2 cellular contexts compared by ENCODE assay signal in the genomic region with DNA sequence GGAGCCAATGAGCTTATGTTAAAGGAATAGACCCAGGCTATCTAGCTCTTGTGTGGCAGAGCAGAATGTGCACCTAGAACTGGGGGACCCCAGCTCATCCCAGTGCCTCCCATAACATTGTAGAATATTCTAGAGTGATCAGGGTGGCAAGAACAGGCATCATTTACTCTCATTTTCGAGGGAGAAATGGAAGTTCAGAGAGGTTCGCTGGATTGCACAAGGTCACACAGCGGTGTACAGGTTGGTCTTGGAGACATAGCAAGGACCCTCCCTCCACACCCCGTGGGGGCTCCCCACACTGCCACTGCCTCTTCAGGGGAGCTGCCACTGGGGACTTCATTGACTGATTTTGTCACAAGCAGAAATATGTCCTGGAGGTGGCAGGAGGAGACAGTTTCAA.
TF ChIP-seq lines count a peak whose summit lies in the region.

No MANE protein-coding gene starts in this region.

TF ChIP-seq in HEK293, 187 proteins besides CTCF, POLR2A, EP300 and RAD21:
- TF ChIP-seq ZNF768 (tag by site-specific recombination; IDR thresholded peaks at IDR 0.05), result 0 out of 2 replicates have a peak, but pooled peaks have one; percentile 54
- TF ChIP-seq ZNF621 (tag by site-specific recombination; IDR thresholded peaks at IDR 0.05), result no peak
- no peak for TF ChIP-seq ZFHX2 (tag by site-specific recombination; conservative IDR thresholded peaks at IDR 0.05)
- TF ChIP-seq ZNF514 (tag by site-specific recombination; IDR thresholded peaks at IDR 0.05), result no peak
- no peak for TF ChIP-seq GLI2 (tag by site-specific recombination; IDR thresholded peaks at IDR 0.05; ENCODE audit: borderline replicate concordance, low read depth)
- no peak for TF ChIP-seq RBAK (tag by site-specific recombination; IDR thresholded peaks at IDR 0.05)
- TF ChIP-seq ZNF37A (tag by site-specific recombination; IDR thresholded peaks at IDR 0.05), result no peak

TF ChIP-seq in K562, 482 proteins besides CTCF, POLR2A, EP300 and RAD21:
- TF ChIP-seq ESRRA (IDR thresholded peaks at IDR 0.05; ENCODE audit: borderline replicate concordance, low read depth) (no peak), GATAD2A (IDR thresholded peaks at IDR 0.05) (no peak), RCOR1 (IDR thresholded peaks at IDR 0.05; ENCODE audit: borderline replicate concordance in 1 of 2, low read depth in 2 of 2, low read length in 2 of 2) (no peak), RBM25 (IDR thresholded peaks at IDR 0.05; ENCODE audit: low read depth, low read length, severe bottlenecking) (peak; percentile 62), L3MBTL2 (IDR thresholded peaks at IDR 0.05) (no peak), ZFP36 (IDR thresholded peaks at IDR 0.05; ENCODE audit: low read depth, low read length, partially characterized antibody) (peak; percentile 54)
